Comparison of ENCODE assay signal across 2 cellular contexts in genomic region chr21:36547464-36547863, GRCh38.
TF ChIP-seq lines count a peak whose summit lies in the region.

No MANE protein-coding gene starts in this region.

TF ChIP-seq in liver, 16 proteins besides CTCF, POLR2A, EP300 and RAD21 (continued from another document):
- no peak for TF ChIP-seq ZBTB33 (IDR thresholded peaks at IDR 0.05)

TF ChIP-seq in HepG2, 621 proteins besides CTCF, POLR2A, EP300 and RAD21 (continued from another document):
- no peak for TF ChIP-seq HOMEZ (CRISPR knock-in tag; IDR thresholded peaks at IDR 0.05; ENCODE audit: low read depth)
- TF ChIP-seq ZSCAN20 (CRISPR knock-in tag; IDR thresholded peaks at IDR 0.05; ENCODE audit: borderline replicate concordance): no peak
- no peak for TF ChIP-seq ZBTB2 (CRISPR knock-in tag; IDR thresholded peaks at IDR 0.05; ENCODE audit: low read depth)
- no peak for TF ChIP-seq SRSF1 (optimal IDR thresholded peaks at IDR 0.05; ENCODE audit: low read depth, low read length)
- TF ChIP-seq SMYD3 (CRISPR knock-in tag; IDR thresholded peaks at IDR 0.05): no peak
- TF ChIP-seq ZNF816 (CRISPR knock-in tag; IDR thresholded peaks at IDR 0.05; ENCODE audit: borderline replicate concordance): no peak
- no peak for TF ChIP-seq ZNF276 (CRISPR knock-in tag; IDR thresholded peaks at IDR 0.05; ENCODE audit: low read depth)
- no peak for TF ChIP-seq MAX (IDR thresholded peaks at IDR 0.05)
- no peak for TF ChIP-seq AKNA (CRISPR knock-in tag; IDR thresholded peaks at IDR 0.05; ENCODE audit: borderline replicate concordance)
- no peak for TF ChIP-seq ZNF652 (CRISPR knock-in tag; IDR thresholded peaks at IDR 0.05; ENCODE audit: borderline replicate concordance, low read depth)
- TF ChIP-seq XRCC5 (optimal IDR thresholded peaks at IDR 0.05; ENCODE audit: low read length): no peak
- TF ChIP-seq AHDC1 (CRISPR knock-in tag; IDR thresholded peaks at IDR 0.05; ENCODE audit: borderline replicate concordance): no peak
- no peak for TF ChIP-seq ERF (CRISPR knock-in tag; IDR thresholded peaks at IDR 0.05)
